Comparison of ENCODE assay signal across 28 cellular contexts in genomic region chr13:32983058-32983457, GRCh38. TPM values are rescaled to one million over a fixed set of nuclear protein-coding genes. Genes with fewer than 3 reads are reported as not detected.
A peak's percentile ranks its signal among the peaks of the same experiment; 100 is the strongest.
DNase-seq lines count a peak whose midpoint lies in the region; ATAC-seq, FAIRE-seq and TF ChIP-seq lines count a peak whose summit lies in the region.
"Had no signal": no experiment of that assay in that cellular context is flagged by ENCODE, and none has a peak within 500 bp of the region (broad histone marks: within the 10 kb centered on the region; RNA-seq: fewer than 3 reads in every experiment).

No MANE protein-coding gene starts in this region.

- H3K9me3 Mint-ChIP-seq in nephron = no peaks in the 10 kb centered on the region
- H3K9me3 Mint-ChIP-seq in activated CD4-positive, alpha-beta T cell treated with anti-CD3 and anti-CD28 coated beads for 36 hours (ENCODE audit: low read depth) = peaks cover 4% of the 10 kb centered on the region

- no peaks in the 10 kb centered on the region for H3K36me3 Mint-ChIP-seq in nephron (ENCODE audit: low read depth)
- H3K36me3 Mint-ChIP-seq in activated CD4-positive, alpha-beta T cell treated with anti-CD3 and anti-CD28 coated beads for 36 hours (ENCODE audit: low read depth) = no peaks in the 10 kb centered on the region
- H3K36me3 Mint-ChIP-seq: CD14-positive monocyte; CD4-positive, alpha-beta memory T cell; CD4-positive, CD25-positive, alpha-beta regulatory T cell; CD8-positive, alpha-beta memory T cell had no signal

- CTCF ChIA-PET in activated CD4-positive, alpha-beta T cell treated with anti-CD3 and anti-CD28 coated beads for 36 hours (lab: Charles Lee) = no interaction called here

- intact Hi-C loops in activated CD4-positive, alpha-beta T cell treated with anti-CD3 and anti-CD28 coated beads for 36 hours (cut with DNase I, micrococcal nuclease) = no loop called here

- no peaks in the 10 kb centered on the region for H3K4me1 Mint-ChIP-seq in nephron
- no peaks in the 10 kb centered on the region for H3K4me1 Mint-ChIP-seq in activated CD4-positive, alpha-beta T cell treated with anti-CD3 and anti-CD28 coated beads for 36 hours
- H3K4me1 Mint-ChIP-seq: CD14-positive monocyte; CD4-positive, alpha-beta memory T cell; CD4-positive, CD25-positive, alpha-beta regulatory T cell; CD8-positive, alpha-beta memory T cell had no signal

- DNase-seq in activated CD4-positive, alpha-beta T cell treated with anti-CD3 and anti-CD28 coated beads, Interleukin-2, amount 50 U/mL, for 48 hours = no peak
- DNase-seq in pons (ENCODE audit: low spot score) = no peak
- no peak for DNase-seq in activated CD4-positive, alpha-beta T cell treated with anti-CD3 and anti-CD28 coated beads for 36 hours
- DNase-seq: 8988T; ACHN; BE2C; C1 segment of cervical spinal cord; CD4-positive, alpha-beta memory T cell; CD4-positive, CD25-positive, alpha-beta regulatory T cell; CD8-positive, alpha-beta memory T cell; COR-L47; DMS 273 treated with DMSO at 0.1 percent for 48 hours; DMS153; DMS53; DMS79; DND-41; EL; GDM1 had no signal

- H3K27me3 Mint-ChIP-seq in nephron (ENCODE audit: low read depth) = peaks cover 7% of the 10 kb centered on the region
- H3K27me3 Mint-ChIP-seq in activated CD4-positive, alpha-beta T cell treated with anti-CD3 and anti-CD28 coated beads for 36 hours = peaks cover 6% of the 10 kb centered on the region

- no peak for TF ChIP-seq CTCF in nephron (IDR thresholded peaks at IDR 0.05; ENCODE audit: unreplicated experiment in 3 of 3)

- H3K27ac Mint-ChIP-seq in nephron = peak overlapping the region; percentile 8 to 34 (median 14)
- H3K27ac Mint-ChIP-seq in activated CD4-positive, alpha-beta T cell treated with anti-CD3 and anti-CD28 coated beads for 36 hours = no peak overlapping the region
- H3K27ac Mint-ChIP-seq: CD14-positive monocyte; CD4-positive, alpha-beta memory T cell; CD4-positive, CD25-positive, alpha-beta regulatory T cell; CD8-positive, alpha-beta memory T cell had no signal

- no peak for ATAC-seq in activated CD4-positive, alpha-beta T cell treated with anti-CD3 and anti-CD28 coated beads for 36 hours
- ATAC-seq: GM12878 had no signal

- POLR2A ChIA-PET in activated CD4-positive, alpha-beta T cell treated with anti-CD3 and anti-CD28 coated beads for 36 hours (lab: Charles Lee) = no interaction called here

- H3K4me3 Mint-ChIP-seq in nephron = no peak overlapping the region
- no peak overlapping the region for H3K4me3 Mint-ChIP-seq in activated CD4-positive, alpha-beta T cell treated with anti-CD3 and anti-CD28 coated beads for 36 hours
- H3K4me3 Mint-ChIP-seq: CD14-positive monocyte; CD4-positive, alpha-beta memory T cell; CD4-positive, CD25-positive, alpha-beta regulatory T cell; CD8-positive, alpha-beta memory T cell had no signal

- FAIRE-seq in endometrium (lab: Jason Lieb, UNC) (peak; percentile 68), islet of Langerhans (lab: Jason Lieb, UNC) (peak; percentile 73)
- FAIRE-seq: A204.1, GM12878, GM12892, GM18507 had no signal

RNA-seq across cellular contexts. Expression of gene KL, which starts 33.2 kb away (rescaled TPM):
- under 1 TPM; 0.35 to 0.37 TPM for total RNA-seq in activated CD4-positive, alpha-beta T cell treated with anti-CD3 and anti-CD28 coated beads for 36 hours
- total RNA-seq: CD4-positive, CD25-positive, alpha-beta regulatory T cell; Daoy; G401 had no signal
